In genomic region chr1:172269644-172270043, GRCh38 we compare ENCODE assay signal across 11 cellular contexts.
DNase-seq lines count a peak whose midpoint lies in the region; FAIRE-seq and TF ChIP-seq lines count a peak whose summit lies in the region.
"Had no signal": no experiment of that assay in that cellular context is flagged by ENCODE, and none has a peak within 500 bp of the region (broad histone marks: within the 10 kb centered on the region; RNA-seq: fewer than 3 reads in every experiment).

No MANE protein-coding gene starts in this region.

- H4K5ac ChIP-seq in H1 (ENCODE audit: insufficient read length, low read depth, low read length) = no peak overlapping the region

- no peak overlapping the region for H4K91ac ChIP-seq in H1 (replicated peaks; ENCODE audit: insufficient read length, low read length)
- H4K91ac ChIP-seq in trophoblast cell (ENCODE audit: low read depth, low read length) = no peak overlapping the region
- H4K91ac ChIP-seq in neuronal stem cell (ENCODE audit: low read depth, low read length, poor library complexity) = no peak overlapping the region

- no peak for FAIRE-seq in H1 (lab: Jason Lieb, UNC)

- H2AK5ac ChIP-seq in H1 (ENCODE audit: low read depth, low read length) (no peak overlapping the region), trophoblast cell (ENCODE audit: low read length) (no peak overlapping the region), neuronal stem cell (ENCODE audit: low read depth, low read length) (no peak overlapping the region)

- no peak overlapping the region for H3K56ac ChIP-seq in H1 (replicated peaks; ENCODE audit: insufficient read length, low read depth, low read length)

- H3K23me2 ChIP-seq in H1 (ENCODE audit: low read depth, low read length) = no peaks in the 10 kb centered on the region

- H3K36me3 ChIP-seq in OCI-LY3 (replicated peaks; ENCODE audit: low read depth, low read length) = peaks cover 4% of the 10 kb centered on the region
- no peaks in the 10 kb centered on the region for H3K36me3 ChIP-seq in H1 (ENCODE audit: control insufficient read depth in 2 of 4, insufficient read depth in 4 of 4, low read length in 3 of 4)
- no peaks in the 10 kb centered on the region for H3K36me3 ChIP-seq in trophoblast cell (ENCODE audit: control insufficient read depth in 1 of 2, insufficient read depth in 2 of 2, low read length in 2 of 2)
- no peaks in the 10 kb centered on the region for H3K36me3 ChIP-seq in tibial nerve
- H3K36me3 ChIP-seq in neuronal stem cell (replicated peaks in 1 of 2; ENCODE audit: control insufficient read depth in 2 of 2, insufficient read depth in 2 of 2, low read length in 2 of 2) = no peaks in the 10 kb centered on the region
- H3K36me3 ChIP-seq: MG63 had no signal

- H4K8ac ChIP-seq in H1 (ENCODE audit: extremely low read depth, insufficient read depth, low read length) (no peak overlapping the region), trophoblast cell (ENCODE audit: low read depth, low read length) (no peak overlapping the region), neuronal stem cell (ENCODE audit: low read depth, low read length) (no peak overlapping the region)

- peak overlapping the region; percentile 40; the same call in 1 of the 2 replicates for H3K9ac ChIP-seq in OCI-LY3 (ENCODE audit: low read length)
- no peak overlapping the region for H3K9ac ChIP-seq in H1 (replicated peaks in 1 of 4; ENCODE audit: extremely low read depth in 1 of 4, low read depth in 3 of 4, low read length in 3 of 4)
- H3K9ac ChIP-seq in trophoblast cell (ENCODE audit: low read length) = no peak overlapping the region
- H3K9ac ChIP-seq in neuronal stem cell (ENCODE audit: low read depth, low read length, poor library complexity) = no peak overlapping the region

- H4K12ac ChIP-seq in trophoblast cell (ENCODE audit: low read depth, low read length) = no peak overlapping the region

- H4K20me1 ChIP-seq in OCI-LY3 (ENCODE audit: insufficient read depth, low read length) (no peaks in the 10 kb centered on the region), H1 (replicated peaks in 1 of 2; ENCODE audit: control insufficient read depth in 1 of 2, insufficient read depth in 2 of 2, low read length in 2 of 2) (no peaks in the 10 kb centered on the region)

- H3K18ac ChIP-seq in H1 (ENCODE audit: extremely low read depth, low read length) (no peak overlapping the region), trophoblast cell (ENCODE audit: low read length) (no peak overlapping the region), neuronal stem cell (ENCODE audit: low read length) (no peak overlapping the region)

- WGBS in H1 (ENCODE audit: extremely low coverage in 1 of 2, insufficient coverage in 1 of 2, insufficient read length in 1 of 2, insufficient replicate concordance in 2 of 2, low coverage in 1 of 2, low lambda C conversion rate in 2 of 2, missing lambda C conversion rate in 1 of 2), 2 experiments = 78% methylated on average over 3 of the region's 3 CpGs; no CpG with 5 or more reads in 1 of the 2 experiments
- WGBS in trophoblast cell (ENCODE audit: extremely low coverage, insufficient coverage, insufficient read length) = no CpG with 5 or more reads among the region's 3 CpGs
- 89 to 97% methylated on average over 3 of the region's 3 CpGs for WGBS in tibial nerve, 2 donors
- WGBS in neuronal stem cell (ENCODE audit: extremely low coverage in 2 of 2, insufficient read length in 2 of 2, insufficient replicate concordance in 1 of 2), 2 donors = no CpG with 5 or more reads among the region's 3 CpGs

- CTCF ChIA-PET in H1 (lab: Charles Lee; ENCODE audit: partially characterized antibody) = interaction anchor here (0.6 to 1.0 kb wide), 2 partner anchors 458 to 628 kb away, joined by 3 read pairs; no protein-coding TSS in a partner anchor

- H3K4ac ChIP-seq in H1 (replicated peaks; ENCODE audit: insufficient read length, low read depth, low read length) (no peak overlapping the region), trophoblast cell (ENCODE audit: low read depth, low read length) (no peak overlapping the region), neuronal stem cell (ENCODE audit: low read length) (no peak overlapping the region)

- no peak overlapping the region for H2BK5ac ChIP-seq in H1 (ENCODE audit: low read depth, low read length)
- H2BK5ac ChIP-seq in trophoblast cell (ENCODE audit: low read depth, low read length, poor library complexity) = no peak overlapping the region
- H2BK5ac ChIP-seq in neuronal stem cell (ENCODE audit: low read length) = no peak overlapping the region

- peak; percentile 14 for DNase-seq in activated CD4-positive, alpha-beta T cell treated with anti-CD3 and anti-CD28 coated beads for 48 hours
- no peak for DNase-seq in activated CD4-positive, alpha-beta T cell treated with anti-CD3 and anti-CD28 coated beads, Interleukin-2, amount 50 U/mL, for 48 hours
- DNase-seq in H1 (ENCODE audit: low read depth in 1 of 2, low spot score in 2 of 2) = no peak
- DNase-seq in trophoblast cell = peak; percentile 54 to 68
- DNase-seq in NCI-H2107 treated with DMSO at 0.1 percent for 48 hours (lab: John Stamatoyannopoulos, UW; ENCODE audit: unreplicated experiment) = no peak
- DNase-seq in tibial nerve (ENCODE audit: low spot score in 2 of 2) = no peak
- no peak for DNase-seq in neuronal stem cell (ENCODE audit: low spot score)
- DNase-seq: immature natural killer cell; MG63; stimulated activated naive CD8-positive, alpha-beta T cell treated with anti-CD3 and anti-CD28 coated beads, Interleukin-15, Interleukin-2, amounts not matched to agents 100 U/mL and 50 U/mL, for 24 hours had no signal

- H2BK15ac ChIP-seq in H1 (ENCODE audit: low read length) (no peak overlapping the region), neuronal stem cell (ENCODE audit: low read length) (no peak overlapping the region)

- no peak overlapping the region for H3K23ac ChIP-seq in H1 (ENCODE audit: insufficient read length)
- no peak overlapping the region for H3K23ac ChIP-seq in trophoblast cell (ENCODE audit: low read length)
- H3K23ac ChIP-seq in neuronal stem cell (ENCODE audit: low read depth, low read length, poor library complexity) = no peak overlapping the region

- no peaks in the 10 kb centered on the region for H3K79me1 ChIP-seq in H1 (ENCODE audit: low read depth, low read length)
- no peaks in the 10 kb centered on the region for H3K79me1 ChIP-seq in trophoblast cell (ENCODE audit: low read length)
- H3K79me1 ChIP-seq in neuronal stem cell (ENCODE audit: low read depth, low read length) = no peaks in the 10 kb centered on the region

- H3K14ac ChIP-seq in H1 (ENCODE audit: insufficient read length) (no peak overlapping the region), trophoblast cell (ENCODE audit: low read length) (no peak overlapping the region), neuronal stem cell (ENCODE audit: low read length) (no peak overlapping the region)

- POLR2A ChIA-PET in H1 (lab: Charles Lee; ENCODE audit: partially characterized antibody) = no interaction called here

- H3K27me3 ChIP-seq in OCI-LY3 (ENCODE audit: low read depth, low read length) = no peaks in the 10 kb centered on the region
- no peaks in the 10 kb centered on the region for H3K27me3 ChIP-seq in H1 (replicated peaks in 1 of 4; ENCODE audit: control insufficient read depth in 3 of 4, extremely low read depth in 1 of 4, insufficient read depth in 3 of 4, low read length in 3 of 4)
- no peaks in the 10 kb centered on the region for H3K27me3 ChIP-seq in trophoblast cell (ENCODE audit: insufficient read depth, low read length)
- H3K27me3 ChIP-seq in tibial nerve = no peaks in the 10 kb centered on the region
- H3K27me3 ChIP-seq in neuronal stem cell (ENCODE audit: control insufficient read depth in 3 of 3, insufficient read depth in 3 of 3, low read depth in 1 of 3, low read length in 3 of 3) = no peaks in the 10 kb centered on the region
- H3K27me3 ChIP-seq: MG63 had no signal

- no peak overlapping the region for H2BK20ac ChIP-seq in H1 (ENCODE audit: low read length)

- H2BK12ac ChIP-seq in H1 (ENCODE audit: low read depth, low read length) (no peak overlapping the region), trophoblast cell (ENCODE audit: low read length) (no peak overlapping the region), neuronal stem cell (ENCODE audit: low read length) (no peak overlapping the region)

- H3K9me3 ChIP-seq in OCI-LY3 (ENCODE audit: insufficient read depth, low read length) (no peaks in the 10 kb centered on the region), H1 (ENCODE audit: insufficient read depth in 2 of 2, low read depth in 1 of 2, low read length in 1 of 2) (no peaks in the 10 kb centered on the region), trophoblast cell (ENCODE audit: insufficient read depth, low read depth, low read length) (no peaks in the 10 kb centered on the region), tibial nerve (no peaks in the 10 kb centered on the region), neuronal stem cell (replicated peaks in 1 of 2; ENCODE audit: control insufficient read depth in 2 of 2, insufficient read depth in 1 of 2, low read depth in 1 of 2, low read length in 2 of 2) (no peaks in the 10 kb centered on the region)
- H3K9me3 ChIP-seq: MG63 had no signal

- TF ChIP-seq CTCF in OCI-LY3 (IDR thresholded peaks at IDR 0.05; ENCODE audit: low read depth, low read length) (peak; percentile 8; the same call in 1 of the 2 replicates), H1 (IDR thresholded peaks at IDR 0.05; ENCODE audit: control extremely low read depth in 1 of 3, insufficient read depth in 1 of 3, low read depth in 1 of 3, low read length in 3 of 3) (no peak), tibial nerve (IDR thresholded peaks at IDR 0.05) (no peak)

- TF ChIP-seq RAD21 in H1 (IDR thresholded peaks at IDR 0.05 in 1 of 2, conservative IDR thresholded peaks at IDR 0.05 in 1 of 2; ENCODE audit: low read depth in 2 of 2, low read length in 2 of 2) = no peak

- H3K79me2 ChIP-seq in OCI-LY3 (ENCODE audit: low read length) = no peaks in the 10 kb centered on the region
- H3K79me2 ChIP-seq in H1 (ENCODE audit: control insufficient read depth in 1 of 2, insufficient read depth in 2 of 2, low read length in 2 of 2) = no peaks in the 10 kb centered on the region
- no peaks in the 10 kb centered on the region for H3K79me2 ChIP-seq in trophoblast cell (ENCODE audit: control insufficient read depth, insufficient read depth, low read length, poor library complexity)

- H3K4me3 ChIP-seq in OCI-LY3 (ENCODE audit: low read length) (no peak overlapping the region), H1 (ENCODE audit: extremely low read depth in 1 of 4, insufficient read depth in 2 of 4, low read depth in 3 of 4, low read length in 4 of 4) (no peak overlapping the region), trophoblast cell (ENCODE audit: low read depth, low read length) (no peak overlapping the region), tibial nerve (no peak overlapping the region), neuronal stem cell (ENCODE audit: low read length in 2 of 2) (no peak overlapping the region)
- H3K4me3 ChIP-seq: MG63 had no signal

- TF ChIP-seq EP300 in H1 (IDR thresholded peaks at IDR 0.05; ENCODE audit: borderline replicate concordance in 1 of 2, low read depth in 2 of 2, low read length in 2 of 2) = no peak
- TF ChIP-seq EP300 in tibial nerve (IDR thresholded peaks at IDR 0.05) = no peak

- peaks cover 71% of the 10 kb centered on the region for H3K4me1 ChIP-seq in OCI-LY3 (ENCODE audit: low read length)
- no peaks in the 10 kb centered on the region for H3K4me1 ChIP-seq in H1 (replicated peaks in 1 of 4; ENCODE audit: control insufficient read depth in 3 of 4, insufficient read depth in 4 of 4, low read length in 3 of 4)
- H3K4me1 ChIP-seq in trophoblast cell (ENCODE audit: control insufficient read depth in 1 of 2, insufficient read depth in 2 of 2, low read length in 2 of 2) = no peaks in the 10 kb centered on the region
- peaks cover 0 to 27% (median 0%) of the 10 kb centered on the region in 4 donors for H3K4me1 ChIP-seq in tibial nerve
- no peaks in the 10 kb centered on the region for H3K4me1 ChIP-seq in neuronal stem cell (ENCODE audit: control insufficient read depth in 2 of 2, insufficient read depth in 1 of 2, low read depth in 1 of 2, low read length in 2 of 2)

- TF ChIP-seq POLR2A in H1 (IDR thresholded peaks at IDR 0.05; ENCODE audit: control extremely low read depth in 1 of 2, low read depth in 2 of 2, low read length in 2 of 2) (no peak), tibial nerve (IDR thresholded peaks at IDR 0.05) (no peak)

- H3K27ac ChIP-seq in OCI-LY3 (ENCODE audit: low read length) = peak overlapping the region; percentile 74
- H3K27ac ChIP-seq in H1 (ENCODE audit: low read depth, low read length) = no peak overlapping the region
- no peak overlapping the region for H3K27ac ChIP-seq in trophoblast cell (ENCODE audit: low read depth, low read length)
- H3K27ac ChIP-seq in tibial nerve = peak overlapping the region in 1 of 4 donors; percentile 52
- H3K27ac ChIP-seq in neuronal stem cell (replicated peaks; ENCODE audit: low read length) = no peak overlapping the region

- 0 out of 2 replicates have a peak overlapping the region, but pooled peaks have one; percentile 9 for H2AFZ ChIP-seq in OCI-LY3 (ENCODE audit: low read depth, low read length)
- no peak overlapping the region for H2AFZ ChIP-seq in H1 (ENCODE audit: low read length)
- no peak overlapping the region for H2AFZ ChIP-seq in trophoblast cell (ENCODE audit: insufficient read depth, low read length, poor library complexity)
- no peak overlapping the region for H2AFZ ChIP-seq in neuronal stem cell (ENCODE audit: low read length)

- H3K4me2 ChIP-seq in OCI-LY3 (ENCODE audit: low read length) (peak overlapping the region; percentile 53), H1 (ENCODE audit: insufficient read depth in 1 of 2, low read depth in 2 of 2, low read length in 2 of 2) (no peak overlapping the region), trophoblast cell (ENCODE audit: low read length) (no peak overlapping the region), neuronal stem cell (ENCODE audit: insufficient read depth, low read length, poor library complexity, severe bottlenecking) (no peak overlapping the region)

- no peak overlapping the region for H2BK120ac ChIP-seq in H1 (replicated peaks; ENCODE audit: low read depth, low read length)
- no peak overlapping the region for H2BK120ac ChIP-seq in trophoblast cell (ENCODE audit: insufficient read depth, low read length, poor library complexity)
- H2BK120ac ChIP-seq in neuronal stem cell (ENCODE audit: low read depth, low read length) = no peak overlapping the region

Comparison
In these comparisons a context has a peak if more than half of its experiments do, and no peak if none do; other contexts are left out.
1. DNase-seq: peak in activated CD4-positive, alpha-beta T cell treated with anti-CD3 and anti-CD28 coated beads for 48 hours (single experiment) and trophoblast cell (2 of 2); none in activated CD4-positive, alpha-beta T cell treated with anti-CD3 and anti-CD28 coated beads, Interleukin-2, amount 50 U/mL, for 48 hours (0 of 2), H1 (0 of 2), NCI-H2107 treated with DMSO at 0.1 percent for 48 hours (single experiment), tibial nerve (0 of 2) and neuronal stem cell (single experiment).